ENCODE assay signal across 11 cellular contexts in genomic region chr1:87115317-87115885, GRCh38.
DNase-seq lines count a peak whose midpoint lies in the region; ATAC-seq and TF ChIP-seq lines count a peak whose summit lies in the region.
"Had no signal": no experiment of that assay in that cellular context is flagged by ENCODE, and none has a peak within 500 bp of the region (broad histone marks: within the 10 kb centered on the region; RNA-seq: fewer than 3 reads in every experiment).

No MANE protein-coding gene starts in this region.

- intact Hi-C loops in PC-3 (cut with micrococcal nuclease): no loop called here
- intact Hi-C loops in spleen (cut with DNase I; ENCODE audit: low total_unique reads): no loop called here

- no peaks in the 10 kb centered on the region for H3F3A ChIP-seq in PC-3 (ENCODE audit: low read length, unreplicated experiment)

- peak overlapping the region; percentile 30 for H3K4me2 ChIP-seq in PC-3 (ENCODE audit: low read length)
- peak overlapping the region; percentile 7 for H3K4me2 ChIP-seq in skeletal muscle satellite cell (ENCODE audit: low read length)

- H3K4me1 ChIP-seq in PC-3 (ENCODE audit: insufficient read depth, low read length) (peaks cover 25% of the 10 kb centered on the region), skeletal muscle satellite cell (ENCODE audit: control insufficient read depth, insufficient read depth, low read length) (peaks cover 27% of the 10 kb centered on the region), spleen (no peaks in the 10 kb centered on the region)

- H4K20me1 ChIP-seq in PC-3 (ENCODE audit: low read length): no peaks in the 10 kb centered on the region

- peak; percentile 91 for ATAC-seq in PC-3

- no peak for TF ChIP-seq CTCF in PC-3 (conservative IDR thresholded peaks at IDR 0.05; ENCODE audit: low read depth, low read length)
- TF ChIP-seq CTCF in spleen (IDR thresholded peaks at IDR 0.05 in 8 of 11, conservative IDR thresholded peaks at IDR 0.05 in 3 of 11): no peak

- H3K9me3 ChIP-seq in PC-3 (ENCODE audit: low read length): no peaks in the 10 kb centered on the region
- no peaks in the 10 kb centered on the region for H3K9me3 ChIP-seq in skeletal muscle satellite cell (replicated peaks; ENCODE audit: low read length)
- H3K9me3 ChIP-seq in spleen: no peaks in the 10 kb centered on the region

- no peak overlapping the region for H2AFZ ChIP-seq in PC-3 (ENCODE audit: low read length)

- no TSS peak for BruUV-seq in PC-3 (replicated peaks; lab: Mats Ljungman, UMichigan)

- DNase-seq in NCI-H2171 treated with DMSO at 0.1 percent for 48 hours (lab: John Stamatoyannopoulos, UW) (peak; percentile 10), NCI-H2171 (lab: John Stamatoyannopoulos, UW) (no peak), PC-3 (peak; percentile 85), fibroblast of gingiva (ENCODE audit: low read depth) (peak; percentile 82), NCI-H1436 treated with DMSO at 0.1 percent for 48 hours (lab: John Stamatoyannopoulos, UW) (no peak), spleen (no peak), dedifferentiated amniotic fluid mesenchymal stem cell (ENCODE audit: extremely low spot score) (no peak)
- DNase-seq: activated CD8-positive, alpha-beta memory T cell treated with anti-CD3 and anti-CD28 coated beads for 24 hours; MV-4-11; stimulated activated naive CD4-positive, alpha-beta T cell treated with Interleukin-2 at 50 U/mL for 16 hours had no signal

- no peaks in the 10 kb centered on the region for H3K79me2 ChIP-seq in PC-3 (ENCODE audit: low read length)

- H3K9ac ChIP-seq in PC-3 (ENCODE audit: low read length) (no peak overlapping the region), skeletal muscle satellite cell (ENCODE audit: low read depth, low read length) (no peak overlapping the region)

- H3K4me3 ChIP-seq in PC-3 (ENCODE audit: low read length) (no peak overlapping the region), skeletal muscle satellite cell (ENCODE audit: low read length) (no peak overlapping the region), spleen (no peak overlapping the region)

- no peaks in the 10 kb centered on the region for H3K27me3 ChIP-seq in PC-3 (ENCODE audit: low read length)
- H3K27me3 ChIP-seq in skeletal muscle satellite cell (ENCODE audit: control insufficient read depth, insufficient read depth, low read length): no peaks in the 10 kb centered on the region
- no peaks in the 10 kb centered on the region for H3K27me3 ChIP-seq in spleen (replicated peaks in 1 of 7)

- TF ChIP-seq POLR2A in spleen (IDR thresholded peaks at IDR 0.05): no peak

- H3K36me3 ChIP-seq in PC-3 (ENCODE audit: low read depth, low read length) (no peaks in the 10 kb centered on the region), skeletal muscle satellite cell (ENCODE audit: insufficient read depth, low read length) (no peaks in the 10 kb centered on the region), spleen (no peaks in the 10 kb centered on the region)

- CTCF ChIA-PET in PC-3 (lab: Charles Lee): interaction anchor here (0.5 kb wide), 1 partner anchor 280 kb away, joined by 6 read pairs; no protein-coding TSS in a partner anchor

- H3K9me2 ChIP-seq in PC-3 (replicated peaks; ENCODE audit: low read length): 0 out of 2 replicates have a peak, but pooled peaks cover 4% of the 10 kb centered on the region

- 85 to 98% (median 86%) methylated on average over 3 of the region's 3 CpGs for WGBS in spleen, 5 donors

- no peak overlapping the region for H3K27ac ChIP-seq in PC-3 (ENCODE audit: low read length)
- no peak overlapping the region for H3K27ac ChIP-seq in spleen

- POLR2A ChIA-PET in PC-3 (lab: Charles Lee; ENCODE audit: unreplicated experiment): no interaction called here

Comparison
In these comparisons a context has a peak if more than half of its experiments do, and no peak if none do; other contexts are left out.
1. DNase-seq: peak in NCI-H2171 treated with DMSO at 0.1 percent for 48 hours (single experiment), PC-3 (single experiment) and fibroblast of gingiva (single experiment); none in NCI-H2171 (single experiment), NCI-H1436 treated with DMSO at 0.1 percent for 48 hours (single experiment), spleen (single experiment) and dedifferentiated amniotic fluid mesenchymal stem cell (single experiment).